In genomic region chr5:179618923-179619554, GRCh38 we compare ENCODE assay signal across 8 cellular contexts. TPM values are rescaled to one million over a fixed set of nuclear protein-coding genes. Genes with fewer than 3 reads are reported as not detected.
DNase-seq lines count a peak whose midpoint lies in the region; ATAC-seq and TF ChIP-seq lines count a peak whose summit lies in the region.

No MANE protein-coding gene starts in this region.

- 12 to 16% methylated on average over 6 of the region's 6 CpGs for WGBS in tibial nerve, 2 donors

- DNase-seq in PC-3 (no peak), epithelial cell of esophagus (ENCODE audit: low read depth) (no peak), osteocyte (ENCODE audit: extremely low spot score, unreplicated experiment) (no peak), NCI-H1048 (lab: John Stamatoyannopoulos, UW) (no peak), MV-4-11 (lab: John Stamatoyannopoulos, UW) (no peak), tibial nerve (ENCODE audit: low spot score in 2 of 2) (no peak)

- H3K79me2 ChIP-seq in DOHH2 (ENCODE audit: control insufficient read depth, low read length), result peaks cover 80% of the 10 kb centered on the region
- peaks cover 86% of the 10 kb centered on the region for H3K79me2 ChIP-seq in PC-3 (ENCODE audit: low read length)

- H3K4me1 Mint-ChIP-seq in osteocyte (ENCODE audit: unreplicated experiment), result peaks cover 53% of the 10 kb centered on the region

- H4K20me1 ChIP-seq in DOHH2 (ENCODE audit: control insufficient read depth, insufficient read depth, low read depth, low read length) (peaks cover 72% of the 10 kb centered on the region), PC-3 (ENCODE audit: low read length) (peaks cover 83% of the 10 kb centered on the region)

- H3F3A ChIP-seq in DOHH2 (ENCODE audit: control insufficient read depth, insufficient read depth) (peaks cover 85% of the 10 kb centered on the region), PC-3 (ENCODE audit: low read length, unreplicated experiment) (peaks cover 25% of the 10 kb centered on the region)

- H3K36me3 Mint-ChIP-seq in osteocyte (ENCODE audit: unreplicated experiment), result peaks cover 76% of the 10 kb centered on the region

- H3K9ac ChIP-seq in PC-3 (ENCODE audit: low read length), result no peak overlapping the region

- no peak overlapping the region for H2AFZ ChIP-seq in PC-3 (ENCODE audit: low read length)

- no peaks in the 10 kb centered on the region for H3K9me3 Mint-ChIP-seq in osteocyte (ENCODE audit: unreplicated experiment)

- intact Hi-C loops in PC-3 (cut with micrococcal nuclease), result no loop called here

- TF ChIP-seq POLR2A in tibial nerve (IDR thresholded peaks at IDR 0.05), result no peak

- ATAC-seq in PC-3 (no peak), HG02870 (IDR thresholded peaks at IDR 0.05; ENCODE audit: unreplicated experiment) (no peak)

- H3K9me3 ChIP-seq in DOHH2 (ENCODE audit: control insufficient read depth, insufficient read depth, low read length), result no peaks in the 10 kb centered on the region
- H3K9me3 ChIP-seq in PC-3 (ENCODE audit: low read length), result no peaks in the 10 kb centered on the region
- no peaks in the 10 kb centered on the region for H3K9me3 ChIP-seq in tibial nerve

- CTCF ChIA-PET in PC-3 (lab: Charles Lee), result no interaction called here

- H3K36me3 ChIP-seq in DOHH2 (ENCODE audit: control insufficient read depth, low read length) (peaks cover 95% of the 10 kb centered on the region), PC-3 (ENCODE audit: low read depth, low read length) (peaks cover 86% of the 10 kb centered on the region), tibial nerve (peaks cover 10 to 79% (median 37%) of the 10 kb centered on the region in 3 donors)

- no peak for TF ChIP-seq CTCF in DOHH2 (IDR thresholded peaks at IDR 0.05; ENCODE audit: low read depth, low read length, poor library complexity, severe bottlenecking)
- TF ChIP-seq CTCF in PC-3 (conservative IDR thresholded peaks at IDR 0.05; ENCODE audit: low read depth, low read length), result no peak
- no peak for TF ChIP-seq CTCF in epithelial cell of esophagus (IDR thresholded peaks at IDR 0.05; ENCODE audit: insufficient read depth, low read depth, low read length, missing control alignments)
- no peak for TF ChIP-seq CTCF in osteocyte (IDR thresholded peaks at IDR 0.05)
- no peak for TF ChIP-seq CTCF in tibial nerve (IDR thresholded peaks at IDR 0.05)

- no TSS peak for BruUV-seq in PC-3 (replicated peaks; lab: Mats Ljungman, UMichigan)

- H3K27ac Mint-ChIP-seq in osteocyte (ENCODE audit: unreplicated experiment), result peak overlapping the region; percentile 74

- no peaks in the 10 kb centered on the region for H3K27me3 Mint-ChIP-seq in osteocyte (ENCODE audit: unreplicated experiment)

- peak overlapping the region; percentile 79 for H3K4me2 ChIP-seq in DOHH2 (ENCODE audit: low read length)
- H3K4me2 ChIP-seq in PC-3 (ENCODE audit: low read length), result peak overlapping the region; percentile 91

- H3K9me2 ChIP-seq in DOHH2 (replicated peaks; ENCODE audit: control insufficient read depth, low read length) (no peaks in the 10 kb centered on the region), PC-3 (replicated peaks; ENCODE audit: low read length) (no peaks in the 10 kb centered on the region)

- H3K4me3 ChIP-seq in DOHH2 (ENCODE audit: low read length) (no peak overlapping the region), PC-3 (ENCODE audit: low read length) (peak overlapping the region; percentile 73), epithelial cell of esophagus (ENCODE audit: low read length) (peak overlapping the region; percentile 73), tibial nerve (peak overlapping the region in 2 of 4 donors; percentile 89 to 100)

- no peak for TF ChIP-seq EP300 in tibial nerve (IDR thresholded peaks at IDR 0.05)

- H3K27ac ChIP-seq in DOHH2 (ENCODE audit: low read depth, low read length) (no peak overlapping the region), PC-3 (ENCODE audit: low read length) (no peak overlapping the region), tibial nerve (no peak overlapping the region)

- H3K4me1 ChIP-seq in DOHH2 (ENCODE audit: control insufficient read depth, low read length) (peaks cover 28% of the 10 kb centered on the region), PC-3 (ENCODE audit: insufficient read depth, low read length) (peaks cover 16% of the 10 kb centered on the region), tibial nerve (peaks cover 0 to 74% (median 38%) of the 10 kb centered on the region in 4 donors)

- POLR2A ChIA-PET in PC-3 (lab: Charles Lee; ENCODE audit: unreplicated experiment), result no interaction called here

- no peaks in the 10 kb centered on the region for H3K27me3 ChIP-seq in DOHH2 (ENCODE audit: control insufficient read depth, low read length)
- no peaks in the 10 kb centered on the region for H3K27me3 ChIP-seq in PC-3 (ENCODE audit: low read length)
- no peaks in the 10 kb centered on the region for H3K27me3 ChIP-seq in tibial nerve

- H3K4me3 Mint-ChIP-seq in osteocyte (ENCODE audit: unreplicated experiment), result peak overlapping the region; percentile 97

RNA-seq across cellular contexts. Expression of gene HNRNPH1, which starts 4.4 kb away (rescaled TPM):
- total RNA-seq in PC-3 (2014; rRNA removed), result 533 and 610 TPM in 2 replicates
- 474 and 509 TPM in 2 replicates for total RNA-seq in osteocyte
- 100 to 1,000 TPM; 473 to 711 (median 678) TPM for total RNA-seq in tibial nerve
